9 cellular contexts compared by ENCODE assay signal in the genomic region with DNA sequence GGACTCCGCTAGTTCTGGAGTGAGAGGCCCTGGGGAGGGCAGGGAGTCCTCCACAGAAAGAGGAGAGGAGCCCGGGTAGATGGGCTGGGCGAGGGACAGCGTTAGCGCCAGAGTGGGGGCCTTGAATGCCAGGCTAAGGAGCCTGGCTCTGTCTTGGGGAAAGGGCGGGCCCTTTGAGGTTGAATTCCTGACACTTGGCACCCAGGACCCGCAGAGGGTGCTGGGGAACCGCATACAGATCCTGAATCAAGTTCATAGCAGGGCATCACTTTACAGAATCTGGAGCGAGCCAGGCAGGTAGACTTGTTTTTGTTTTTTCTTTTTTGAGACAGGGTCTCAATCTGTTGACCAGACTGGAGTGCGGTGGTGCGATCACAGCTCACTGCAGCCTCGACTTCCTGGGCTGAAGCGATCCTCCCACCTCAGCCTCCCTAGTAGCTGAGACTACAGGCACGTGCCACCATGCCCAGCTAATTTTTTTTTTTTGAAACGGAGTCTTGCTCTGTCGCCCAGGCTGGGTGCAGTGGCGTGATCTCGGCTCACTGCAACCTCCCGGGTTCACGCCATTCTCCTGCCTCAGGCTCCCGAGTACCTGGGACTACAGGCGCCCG. TPM values are rescaled to one million over a fixed set of nuclear protein-coding genes. Genes with fewer than 3 reads are reported as not detected.
DNase-seq lines count a peak whose midpoint lies in the region; ATAC-seq and TF ChIP-seq lines count a peak whose summit lies in the region.
"Had no signal": no experiment of that assay in that cellular context is flagged by ENCODE, and none has a peak within 500 bp of the region (broad histone marks: within the 10 kb centered on the region; RNA-seq: fewer than 3 reads in every experiment).

No MANE protein-coding gene starts in this region.

- H3K27me3 ChIP-seq in left ventricle myocardium inferior (ENCODE audit: low read depth), result no peaks in the 10 kb centered on the region
- H3K27me3 ChIP-seq in adipocyte (replicated peaks; ENCODE audit: control insufficient read depth, insufficient read depth, low read length), result no peaks in the 10 kb centered on the region
- H3K27me3 ChIP-seq in mesenchymal stem cell (ENCODE audit: control insufficient read depth in 1 of 2, insufficient read depth in 1 of 2, low read length in 2 of 2), result peaks cover 0 to 8% of the 10 kb centered on the region in 2 experiments
- H3K27me3 ChIP-seq in upper lobe of left lung, result no peaks in the 10 kb centered on the region

- TF ChIP-seq CTCF in left ventricle myocardium inferior (IDR thresholded peaks at IDR 0.05; ENCODE audit: borderline replicate concordance), result no peak
- TF ChIP-seq CTCF in upper lobe of left lung (IDR thresholded peaks at IDR 0.05), result no peak

- H3K4me3 ChIP-seq in left ventricle myocardium inferior (peak overlapping the region; percentile 69), adipocyte (ENCODE audit: low read length) (peak overlapping the region; percentile 41), mesenchymal stem cell (ENCODE audit: insufficient read depth in 1 of 2, low read depth in 1 of 2, low read length in 2 of 2) (peak overlapping the region in 1 of 2 experiments; percentile 47), upper lobe of left lung (peak overlapping the region in 3 of 4 donors; percentile 52 to 82 (median 78))

- no peak for TF ChIP-seq EP300 in upper lobe of left lung (IDR thresholded peaks at IDR 0.05)

- H3K27ac ChIP-seq in left ventricle myocardium inferior (replicated peaks), result peak overlapping the region; percentile 92
- no peak overlapping the region for H3K27ac ChIP-seq in mesenchymal stem cell (ENCODE audit: low read length, poor library complexity, severe bottlenecking)
- H3K27ac ChIP-seq in upper lobe of left lung, result peak overlapping the region; percentile 83 to 90 (median 88)

- H2BK5ac ChIP-seq in mesenchymal stem cell (ENCODE audit: low read depth, low read length, poor library complexity, severe bottlenecking), result no peak overlapping the region

- H3K9ac ChIP-seq in adipocyte (ENCODE audit: low read length) (no peak overlapping the region), mesenchymal stem cell (ENCODE audit: low read length) (no peak overlapping the region)

- H3K4ac ChIP-seq in mesenchymal stem cell (ENCODE audit: low read depth in 1 of 2, low read length in 2 of 2), result peak overlapping the region in 1 of 2 experiments; percentile 63

- ATAC-seq in Right ventricle myocardium superior (ENCODE audit: poor library complexity) (no peak), upper lobe of left lung (ENCODE audit: low FRiP score in 2 of 2) (peak in 1 of 2 donors; percentile 41), HG02870 (IDR thresholded peaks at IDR 0.05; ENCODE audit: unreplicated experiment) (no peak)

- no peak overlapping the region for H3K14ac ChIP-seq in mesenchymal stem cell (ENCODE audit: low read length in 2 of 2)

- peak overlapping the region; percentile 70 for H2AFZ ChIP-seq in mesenchymal stem cell (ENCODE audit: low read depth, low read length)

- H3K4me2 ChIP-seq in mesenchymal stem cell (ENCODE audit: low read length, poor library complexity, severe bottlenecking), result peak overlapping the region; percentile 57

- H3K9me3 ChIP-seq in left ventricle myocardium inferior (replicated peaks), result no peaks in the 10 kb centered on the region
- H3K9me3 ChIP-seq in adipocyte (ENCODE audit: control insufficient read depth, low read length), result no peaks in the 10 kb centered on the region
- no peaks in the 10 kb centered on the region for H3K9me3 ChIP-seq in mesenchymal stem cell (ENCODE audit: control insufficient read depth, low read length)
- H3K9me3 ChIP-seq in upper lobe of left lung, result no peaks in the 10 kb centered on the region

- H3K79me1 ChIP-seq in mesenchymal stem cell (replicated peaks; ENCODE audit: low read length, poor library complexity, severe bottlenecking), result peaks cover 8% of the 10 kb centered on the region

- no peak overlapping the region for H4K91ac ChIP-seq in mesenchymal stem cell (ENCODE audit: low read length)

- H2BK12ac ChIP-seq in mesenchymal stem cell (ENCODE audit: low read length in 2 of 2), result no peak overlapping the region

- peak in 1 of 4 donors; percentile 45 for TF ChIP-seq POLR2A in upper lobe of left lung (IDR thresholded peaks at IDR 0.05)

- peaks cover 44% of the 10 kb centered on the region for H3K4me1 ChIP-seq in left ventricle myocardium inferior
- H3K4me1 ChIP-seq in adipocyte (ENCODE audit: control insufficient read depth, insufficient read depth, low read length), result peaks cover 4% of the 10 kb centered on the region
- peaks cover 40% of the 10 kb centered on the region for H3K4me1 ChIP-seq in mesenchymal stem cell (ENCODE audit: control insufficient read depth, insufficient read depth, low read depth, low read length)
- H3K4me1 ChIP-seq in upper lobe of left lung, result peaks cover 31 to 44% (median 32%) of the 10 kb centered on the region in 4 donors

- H3K18ac ChIP-seq in mesenchymal stem cell (ENCODE audit: low read depth in 1 of 2, low read length in 2 of 2), result peak overlapping the region in 1 of 2 experiments; percentile 43

- peak overlapping the region; percentile 73 for H4K8ac ChIP-seq in mesenchymal stem cell (ENCODE audit: low read length)

- no peak overlapping the region for H2BK120ac ChIP-seq in mesenchymal stem cell (ENCODE audit: low read depth, low read length)

- intact Hi-C loops in left ventricle myocardium inferior (cut with micrococcal nuclease) (no loop called here), Right ventricle myocardium superior (cut with DNase I) (no loop called here)

- WGBS in mesenchymal stem cell, result 72% methylated on average over 23 of the region's 23 CpGs
- WGBS in upper lobe of left lung, 2 donors, result 70 to 81% methylated on average over 17 to 20 of the region's 23 CpGs

- H3K36me3 ChIP-seq in left ventricle myocardium inferior (no peaks in the 10 kb centered on the region), adipocyte (ENCODE audit: control insufficient read depth, insufficient read depth, low read length, severe bottlenecking) (no peaks in the 10 kb centered on the region), mesenchymal stem cell (ENCODE audit: control insufficient read depth in 1 of 2, insufficient read depth in 2 of 2, low read depth in 1 of 2, low read length in 2 of 2) (peaks cover 0 to 17% of the 10 kb centered on the region in 2 experiments), upper lobe of left lung (no peaks in the 10 kb centered on the region)

- DNase-seq in left ventricle myocardium inferior (no peak), Right ventricle myocardium superior (no peak), adipocyte (ENCODE audit: low read depth) (no peak), mesenchymal stem cell (no peak), upper lobe of left lung (no peak), amniotic stem cell (lab: John Stamatoyannopoulos, UW) (no peak)
- no peak for DNase-seq in stimulated activated CD4-positive, alpha-beta T cell treated with anti-CD3 and anti-CD28 coated beads, Interleukin-1b, Interleukin-23, amount 100 ng/mL, for 48 hours

- no peak overlapping the region for H3K23ac ChIP-seq in mesenchymal stem cell (ENCODE audit: low read length in 2 of 2)

- no peak overlapping the region for H2AK5ac ChIP-seq in mesenchymal stem cell (ENCODE audit: low read length, severe bottlenecking)

- peak overlapping the region; percentile 36 for H2BK15ac ChIP-seq in mesenchymal stem cell (ENCODE audit: low read depth, poor library complexity, severe bottlenecking)

RNA-seq across cellular contexts. Expression of gene CARNS1, which starts 6.0 kb away (rescaled TPM):
- total RNA-seq in left ventricle myocardium inferior (14.5 TPM), Right ventricle myocardium superior (15.0 TPM), upper lobe of left lung (1 to 10 TPM in 2 of 6 donors, under 1 TPM in 4; 0.49 to 4.2 (median 0.89) TPM)
- 0.11 TPM for polyA plus RNA-seq in mesenchymal stem cell (2013, experiment 1 of 2)
- polyA plus RNA-seq in mesenchymal stem cell (2013, experiment 2 of 2), result 0.07 TPM
- total RNA-seq: SK-MEL-5 had no signal

RNA-seq across cellular contexts. Expression of gene RPS6KB2, which starts 6.8 kb away (rescaled TPM):
- total RNA-seq in left ventricle myocardium inferior, result 21.3 TPM
- 24.6 TPM for total RNA-seq in Right ventricle myocardium superior
- polyA plus RNA-seq in mesenchymal stem cell (2013, experiment 1 of 2), result 35.0 TPM
- 33.7 TPM for polyA plus RNA-seq in mesenchymal stem cell (2013, experiment 2 of 2)
- 10 to 100 TPM; 35.2 to 94.3 (median 50.4) TPM for total RNA-seq in upper lobe of left lung

RNA-seq across cellular contexts. Expression of gene PTPRCAP, which starts 16.0 kb away (rescaled TPM):
- total RNA-seq in left ventricle myocardium inferior (0.60 TPM), Right ventricle myocardium superior (1.0 TPM), upper lobe of left lung (10 to 100 TPM; 12.8 to 34.0 (median 18.0) TPM)
- 0.10 TPM for polyA plus RNA-seq in mesenchymal stem cell (2013, experiment 1 of 2)
- 0.11 TPM for polyA plus RNA-seq in mesenchymal stem cell (2013, experiment 2 of 2)

RNA-seq across cellular contexts. Expression of gene TBC1D10C, which starts 17.6 kb away (rescaled TPM):
- 1.0 TPM for total RNA-seq in left ventricle myocardium inferior
- total RNA-seq in Right ventricle myocardium superior, result 1.00 TPM
- not detected for polyA plus RNA-seq in mesenchymal stem cell (2013, experiment 1 of 2)
- not detected for polyA plus RNA-seq in mesenchymal stem cell (2013, experiment 2 of 2)
- total RNA-seq in upper lobe of left lung, result 10 to 100 TPM in 5 of 6 donors, 1 to 10 TPM in 1; 8.4 to 45.3 (median 32.7) TPM
- total RNA-seq: SK-MEL-5 had no signal

RNA-seq across cellular contexts. Expression of gene PPP1CA, which starts 19.9 kb away (rescaled TPM):
- total RNA-seq in left ventricle myocardium inferior, result 86.0 TPM
- total RNA-seq in Right ventricle myocardium superior, result 103 TPM
- 157 TPM for polyA plus RNA-seq in mesenchymal stem cell (2013, experiment 1 of 2)
- 161 TPM for polyA plus RNA-seq in mesenchymal stem cell (2013, experiment 2 of 2)
- 100 to 1,000 TPM in 3 of 6 donors, 10 to 100 TPM in 3; 83.8 to 191 (median 135) TPM for total RNA-seq in upper lobe of left lung
